11 cellular contexts compared by ENCODE assay signal in genomic region chr4:38605794-38606586, GRCh38. TPM values are rescaled to one million over a fixed set of nuclear protein-coding genes. Genes with fewer than 3 reads are reported as not detected.
DNase-seq lines count a peak whose midpoint lies in the region; TF ChIP-seq lines count a peak whose summit lies in the region.
"Had no signal": no experiment of that assay in that cellular context is flagged by ENCODE, and none has a peak within 500 bp of the region (broad histone marks: within the 10 kb centered on the region; RNA-seq: fewer than 3 reads in every experiment).

No MANE protein-coding gene starts in this region.

- H3K9me3 ChIP-seq in mesenchymal stem cell (ENCODE audit: control insufficient read depth, low read length) (no peaks in the 10 kb centered on the region), suprapubic skin (no peaks in the 10 kb centered on the region), A673 (ENCODE audit: low read depth, low read length, poor library complexity, severe bottlenecking) (no peaks in the 10 kb centered on the region)

- H3K27me3 Mint-ChIP-seq in type B pancreatic cell, result no peaks in the 10 kb centered on the region
- H3K27me3 Mint-ChIP-seq: T-helper 17 cell had no signal

- H3K4me1 Mint-ChIP-seq in type B pancreatic cell (ENCODE audit: unreplicated experiment), result peaks cover 25% of the 10 kb centered on the region

- H3K4me1 ChIP-seq in mesenchymal stem cell (ENCODE audit: control insufficient read depth, insufficient read depth, low read depth, low read length), result no peaks in the 10 kb centered on the region
- H3K4me1 ChIP-seq in suprapubic skin, result peaks cover 15% of the 10 kb centered on the region
- H3K4me1 ChIP-seq in A673 (ENCODE audit: insufficient read depth, low read length, poor library complexity, severe bottlenecking), result no peaks in the 10 kb centered on the region

- no peak overlapping the region for H2AK5ac ChIP-seq in mesenchymal stem cell (ENCODE audit: low read length, severe bottlenecking)

- no peak overlapping the region for H3K9ac ChIP-seq in mesenchymal stem cell (ENCODE audit: low read length)
- H3K9ac ChIP-seq: KMS-11 had no signal

- H3K4ac ChIP-seq in mesenchymal stem cell (ENCODE audit: low read depth in 1 of 2, low read length in 2 of 2), result peak overlapping the region in 1 of 2 experiments; percentile 77

- 0 out of 2 replicates have a peak overlapping the region, but pooled peaks have one; percentile 7 for H3K27ac ChIP-seq in VCaP
- H3K27ac ChIP-seq in mesenchymal stem cell (ENCODE audit: low read length, poor library complexity, severe bottlenecking), result no peak overlapping the region
- no peak overlapping the region for H3K27ac ChIP-seq in suprapubic skin
- H3K27ac ChIP-seq in A673 (ENCODE audit: low read depth, low read length, poor library complexity, severe bottlenecking), result no peak overlapping the region
- H3K27ac ChIP-seq: KMS-11 had no signal

- H3K27me3 ChIP-seq in mesenchymal stem cell (ENCODE audit: control insufficient read depth in 1 of 2, insufficient read depth in 1 of 2, low read length in 2 of 2) (peaks cover 0 to 4% of the 10 kb centered on the region in 2 experiments), suprapubic skin (no peaks in the 10 kb centered on the region), A673 (replicated peaks; ENCODE audit: insufficient read depth, low read depth, low read length, poor library complexity) (no peaks in the 10 kb centered on the region)

- 85% methylated on average over 11 of the region's 11 CpGs for WGBS in mesenchymal stem cell
- WGBS in suprapubic skin, result 89% methylated on average over 11 of the region's 11 CpGs

- H2BK12ac ChIP-seq in mesenchymal stem cell (ENCODE audit: low read length in 2 of 2), result peak overlapping the region; percentile 57 to 61

- H3K23ac ChIP-seq in mesenchymal stem cell (ENCODE audit: low read length in 2 of 2), result no peak overlapping the region

- H3K4me2 ChIP-seq in mesenchymal stem cell (ENCODE audit: low read length, poor library complexity, severe bottlenecking), result no peak overlapping the region
- H3K4me2 ChIP-seq: KMS-11 had no signal

- H3K79me1 ChIP-seq in mesenchymal stem cell (replicated peaks; ENCODE audit: low read length, poor library complexity, severe bottlenecking), result no peaks in the 10 kb centered on the region

- peaks cover 8% of the 10 kb centered on the region for H3K36me3 Mint-ChIP-seq in type B pancreatic cell

- peak; percentile 47 for DNase-seq in activated CD8-positive, alpha-beta memory T cell treated with anti-CD3 and anti-CD28 coated beads for 24 hours
- DNase-seq in activated CD8-positive, alpha-beta memory T cell treated with anti-CD3 and anti-CD28 coated beads, Interleukin-2, amount 50 U/mL, for 48 hours, result no peak
- DNase-seq in mesenchymal stem cell (peak; percentile 42), type B pancreatic cell (ENCODE audit: extremely low spot score, unreplicated experiment) (no peak), suprapubic skin (ENCODE audit: low spot score in 2 of 2) (no peak), Ammon's horn (ENCODE audit: low spot score) (no peak), A673 (ENCODE audit: low spot score) (no peak)
- DNase-seq: NK-92 treated with Interleukin-12 subunit alpha and Interleukin-12 subunit beta, amount 100 ng/mL, for 24 hours; T-helper 17 cell had no signal

- H3K14ac ChIP-seq in mesenchymal stem cell (ENCODE audit: low read length in 2 of 2), result peak overlapping the region in 1 of 2 experiments; percentile 89

- TF ChIP-seq EP300 in suprapubic skin (IDR thresholded peaks at IDR 0.05), result no peak

- POLR2A ChIA-PET in A673 (lab: Charles Lee; ENCODE audit: low non-redundant PET), result no interaction called here

- no peaks in the 10 kb centered on the region for H3K36me3 ChIP-seq in mesenchymal stem cell (ENCODE audit: control insufficient read depth in 1 of 2, insufficient read depth in 2 of 2, low read depth in 1 of 2, low read length in 2 of 2)
- H3K36me3 ChIP-seq in suprapubic skin, result no peaks in the 10 kb centered on the region
- no peaks in the 10 kb centered on the region for H3K36me3 ChIP-seq in A673 (ENCODE audit: insufficient read depth, low read length, poor library complexity, severe bottlenecking)

- peak overlapping the region; percentile 51 for H2BK120ac ChIP-seq in mesenchymal stem cell (ENCODE audit: low read depth, low read length)

- H3K18ac ChIP-seq in mesenchymal stem cell (ENCODE audit: low read depth in 1 of 2, low read length in 2 of 2), result peak overlapping the region; percentile 11 to 76

- TF ChIP-seq POLR2A in suprapubic skin (IDR thresholded peaks at IDR 0.05), result no peak

- no peak overlapping the region for H2BK5ac ChIP-seq in mesenchymal stem cell (ENCODE audit: low read depth, low read length, poor library complexity, severe bottlenecking)

- no peak overlapping the region for H4K91ac ChIP-seq in mesenchymal stem cell (ENCODE audit: low read length)

- no peak overlapping the region for H3K4me3 Mint-ChIP-seq in type B pancreatic cell
- H3K4me3 Mint-ChIP-seq: T-helper 17 cell had no signal

- H3K4me3 ChIP-seq in mesenchymal stem cell (ENCODE audit: insufficient read depth in 1 of 2, low read depth in 1 of 2, low read length in 2 of 2) (peak overlapping the region in 1 of 2 experiments; percentile 27), suprapubic skin (no peak overlapping the region), A673 (ENCODE audit: low read depth, low read length, poor library complexity, severe bottlenecking) (no peak overlapping the region)

- CTCF ChIA-PET in A673 (lab: Charles Lee), result no interaction called here

- peak overlapping the region; percentile 21 for H2BK15ac ChIP-seq in mesenchymal stem cell (ENCODE audit: low read depth, poor library complexity, severe bottlenecking)

- no TSS peak for BruUV-seq in A673 (replicated peaks; lab: Mats Ljungman, UMichigan)

- H2AFZ ChIP-seq in mesenchymal stem cell (ENCODE audit: low read depth, low read length), result no peak overlapping the region

- H4K8ac ChIP-seq in mesenchymal stem cell (ENCODE audit: low read length), result peak overlapping the region; percentile 65

- H3K27ac Mint-ChIP-seq in type B pancreatic cell, result peak overlapping the region; percentile 6
- H3K27ac Mint-ChIP-seq: T-helper 17 cell had no signal

- intact Hi-C loops in A673 (cut with micrococcal nuclease; ENCODE audit: unreplicated experiment), result no loop called here

- no peak for TF ChIP-seq CTCF in VCaP (conservative IDR thresholded peaks at IDR 0.05)
- no peak for TF ChIP-seq CTCF in type B pancreatic cell (conservative IDR thresholded peaks at IDR 0.05)
- TF ChIP-seq CTCF in suprapubic skin (IDR thresholded peaks at IDR 0.05), result no peak
- TF ChIP-seq CTCF in A673 (conservative IDR thresholded peaks at IDR 0.05; ENCODE audit: low read depth, low read length), result no peak

- no peaks in the 10 kb centered on the region for H3K9me3 Mint-ChIP-seq in type B pancreatic cell

RNA-seq across cellular contexts. Expression of gene KLF3, which starts 58.0 kb away (rescaled TPM):
- 35.1 TPM for polyA plus RNA-seq in mesenchymal stem cell (2013, experiment 1 of 2)
- polyA plus RNA-seq in mesenchymal stem cell (2013, experiment 2 of 2), result 35.0 TPM
- total RNA-seq in type B pancreatic cell (ENCODE audit: low replicate concordance) (62.0 and 106 TPM in 2 replicates), suprapubic skin (100 to 1,000 TPM; 169 to 240 (median 223) TPM), A673 (2021) (36.1 and 38.4 TPM in 2 replicates)

Comparison
In these comparisons a context has a peak if more than half of its experiments do, and no peak if none do; other contexts are left out.
1. DNase-seq: peak in activated CD8-positive, alpha-beta memory T cell treated with anti-CD3 and anti-CD28 coated beads for 24 hours (single experiment) and mesenchymal stem cell (single experiment); none in activated CD8-positive, alpha-beta memory T cell treated with anti-CD3 and anti-CD28 coated beads, Interleukin-2, amount 50 U/mL, for 48 hours (single experiment), type B pancreatic cell (single experiment), suprapubic skin (0 of 2), Ammon's horn (single experiment) and A673 (single experiment).